Comparison of ENCODE assay signal across 1 cellular context in the genomic region with DNA sequence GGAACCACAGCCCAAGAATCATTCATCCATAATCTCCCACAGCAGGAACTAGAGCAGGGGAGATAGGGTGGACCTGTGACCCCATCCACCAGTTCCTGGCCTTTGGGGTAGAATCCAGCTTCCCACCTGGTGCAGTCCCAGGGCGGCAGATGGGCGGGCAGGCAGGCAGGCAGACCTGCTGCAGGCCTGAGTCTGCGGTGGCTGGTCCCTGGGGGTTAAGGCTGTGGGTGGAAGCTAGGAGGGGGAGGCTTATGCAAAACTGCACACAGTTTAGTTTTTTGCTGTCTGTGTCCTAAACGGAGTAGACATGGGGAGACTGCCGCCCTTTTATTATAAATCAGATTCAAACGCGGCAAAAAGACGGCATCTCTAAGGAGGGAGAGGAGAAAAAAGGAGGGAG.
TF ChIP-seq lines count a peak whose summit lies in the region.

No MANE protein-coding gene starts in this region.

TF ChIP-seq in HEK293, 187 proteins besides CTCF, POLR2A, EP300 and RAD21 (continued from another document):
- TF ChIP-seq, protein P1, sequence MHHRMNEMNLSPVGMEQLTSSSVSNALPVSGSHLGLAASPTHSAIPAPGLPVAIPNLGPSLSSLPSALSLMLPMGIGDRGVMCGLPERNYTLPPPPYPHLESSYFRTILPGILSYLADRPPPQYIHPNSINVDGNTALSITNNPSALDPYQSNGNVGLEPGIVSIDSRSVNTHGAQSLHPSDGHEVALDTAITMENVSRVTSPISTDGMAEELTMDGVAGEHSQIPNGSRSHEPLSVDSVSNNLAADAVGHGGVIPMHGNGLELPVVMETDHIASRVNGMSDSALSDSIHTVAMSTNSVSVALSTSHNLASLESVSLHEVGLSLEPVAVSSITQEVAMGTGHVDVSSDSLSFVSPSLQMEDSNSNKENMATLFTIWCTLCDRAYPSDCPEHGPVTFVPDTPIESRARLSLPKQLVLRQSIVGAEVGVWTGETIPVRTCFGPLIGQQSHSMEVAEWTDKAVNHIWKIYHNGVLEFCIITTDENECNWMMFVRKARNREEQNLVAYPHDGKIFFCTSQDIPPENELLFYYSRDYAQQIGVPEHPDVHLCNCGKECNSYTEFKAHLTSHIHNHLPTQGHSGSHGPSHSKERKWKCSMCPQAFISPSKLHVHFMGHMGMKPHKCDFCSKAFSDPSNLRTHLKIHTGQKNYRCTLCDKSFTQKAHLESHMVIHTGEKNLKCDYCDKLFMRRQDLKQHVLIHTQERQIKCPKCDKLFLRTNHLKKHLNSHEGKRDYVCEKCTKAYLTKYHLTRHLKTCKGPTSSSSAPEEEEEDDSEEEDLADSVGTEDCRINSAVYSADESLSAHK (tag by site-specific recombination; IDR thresholded peaks at IDR 0.05) = no peak
- no peak for TF ChIP-seq FEZF1 (tag by site-specific recombination; IDR thresholded peaks at IDR 0.05)
- no peak for TF ChIP-seq ZNF600 (tag by site-specific recombination; IDR thresholded peaks at IDR 0.05)
TF ChIP-seq in HEK293: peak in this region for 2.
